8 cellular contexts compared by ENCODE assay signal in the genomic region with DNA sequence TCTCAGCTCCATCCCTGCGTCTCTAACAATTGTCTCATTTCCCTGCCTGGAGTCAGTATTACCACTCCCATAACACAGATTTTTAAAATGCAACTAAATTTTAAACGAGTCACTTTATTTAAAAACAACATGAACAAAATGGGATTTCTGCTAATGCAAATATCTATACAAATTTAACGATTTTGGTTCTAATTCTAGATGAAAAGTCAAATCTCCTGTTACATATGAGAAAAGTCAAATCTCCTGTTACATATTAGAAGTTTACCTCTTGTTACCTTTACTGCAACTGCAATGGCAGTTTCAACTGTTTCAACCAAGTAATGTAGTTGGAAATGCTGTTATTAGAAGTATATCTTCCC. TPM values are rescaled to one million over a fixed set of nuclear protein-coding genes. Genes with fewer than 3 reads are reported as not detected.
A peak's percentile ranks its signal among the peaks of the same experiment; 100 is the strongest.
DNase-seq lines count a peak whose midpoint lies in the region; ATAC-seq and TF ChIP-seq lines count a peak whose summit lies in the region.

No MANE protein-coding gene starts in this region.

- H3K36me3 ChIP-seq in BLaER1 treated with 17β-estradiol and CSF1 and Interleukin-3, amounts not matched to agents 10 nM and 100 nM = peaks cover 9 to 38% (median 23%) of the 10 kb centered on the region in 11 experiments; a peak in 21 of 22 replicates
- no peaks in the 10 kb centered on the region for H3K36me3 ChIP-seq in MM.1S (replicated peaks; ENCODE audit: insufficient read depth, low read length)
- no peaks in the 10 kb centered on the region for H3K36me3 ChIP-seq in neural progenitor cell

- peak overlapping the region; percentile 53 to 75 (median 66) for H3K4me3 ChIP-seq in BLaER1 treated with 17β-estradiol and CSF1 and Interleukin-3, amounts not matched to agents 10 nM and 100 nM
- peak overlapping the region; percentile 75 for H3K4me3 ChIP-seq in MM.1S (ENCODE audit: low read length)
- H3K4me3 ChIP-seq in dorsolateral prefrontal cortex = peak overlapping the region; percentile 29 to 79 (median 67)
- H3K4me3 ChIP-seq in neural progenitor cell = peak overlapping the region; percentile 51

- peak overlapping the region in 10 of 11 experiments; percentile 75 to 96 (median 91); a peak in 20 of 22 replicates for H3K27ac ChIP-seq in BLaER1 treated with 17β-estradiol and CSF1 and Interleukin-3, amounts not matched to agents 10 nM and 100 nM
- H3K27ac ChIP-seq in MM.1S (ENCODE audit: low read length) (no peak overlapping the region), dorsolateral prefrontal cortex (peak overlapping the region in 14 of 59 donors; percentile 14 to 84 (median 54)), neural progenitor cell (no peak overlapping the region)

- no peaks in the 10 kb centered on the region for H3K9me2 ChIP-seq in MM.1S (replicated peaks; ENCODE audit: insufficient read depth, low read length)

- H2AFZ ChIP-seq in MM.1S (ENCODE audit: low read length) = peak overlapping the region; percentile 84
- H2AFZ ChIP-seq in neural progenitor cell (replicated peaks) = no peak overlapping the region

- H3K27ac Mint-ChIP-seq in neural progenitor cell = no peak overlapping the region

- H3F3A ChIP-seq in MM.1S (ENCODE audit: insufficient read depth, low read length) = no peaks in the 10 kb centered on the region
- no peaks in the 10 kb centered on the region for H3F3A ChIP-seq in neural progenitor cell (ENCODE audit: low read depth)

- DNase-seq in MM.1S = no peak
- DNase-seq in dorsolateral prefrontal cortex = no peak
- no peak for DNase-seq in neural progenitor cell (ENCODE audit: low spot score)
- no peak for DNase-seq in NCI-H2171 treated with DMSO at 0.1 percent for 48 hours (lab: John Stamatoyannopoulos, UW)
- DNase-seq in NCI-H510A (lab: John Stamatoyannopoulos, UW) = no peak

- peak overlapping the region in 10 of 11 experiments; percentile 71 to 89 (median 85); a peak in 19 of 22 replicates for H3K9ac ChIP-seq in BLaER1 treated with 17β-estradiol and CSF1 and Interleukin-3, amounts not matched to agents 10 nM and 100 nM
- H3K9ac ChIP-seq in MM.1S (ENCODE audit: low read length) (peak overlapping the region; percentile 76; the same call in 1 of the 2 replicates), neural progenitor cell (no peak overlapping the region)

- peaks cover 17% of the 10 kb centered on the region for H3K36me3 Mint-ChIP-seq in neural progenitor cell

- H3K4me1 ChIP-seq in BLaER1 treated with 17β-estradiol and CSF1 and Interleukin-3, amounts not matched to agents 10 nM and 100 nM = peaks cover 9 to 18% (median 11%) of the 10 kb centered on the region in 10 experiments; a peak in 18 of 20 replicates
- peaks cover 3% of the 10 kb centered on the region for H3K4me1 ChIP-seq in MM.1S (ENCODE audit: low read length)
- no peaks in the 10 kb centered on the region for H3K4me1 ChIP-seq in neural progenitor cell

- peaks cover 47 to 81% (median 76%) of the 10 kb centered on the region in 11 experiments for H3K9me3 ChIP-seq in BLaER1 treated with 17β-estradiol and CSF1 and Interleukin-3, amounts not matched to agents 10 nM and 100 nM (replicated peaks in 1 of 11)
- H3K9me3 ChIP-seq in MM.1S (replicated peaks; ENCODE audit: insufficient read depth, low read length) = no peaks in the 10 kb centered on the region
- no peaks in the 10 kb centered on the region for H3K9me3 ChIP-seq in neural progenitor cell (ENCODE audit: low read depth)

- ATAC-seq in HG03097 (IDR thresholded peaks at IDR 0.05; ENCODE audit: low FRiP score, unreplicated experiment) = no peak
- ATAC-seq in GM21723 (IDR thresholded peaks at IDR 0.05; ENCODE audit: unreplicated experiment) = no peak

- H3K4me1 Mint-ChIP-seq in neural progenitor cell = no peaks in the 10 kb centered on the region

- peak overlapping the region; percentile 70 to 99 (median 83); a peak in 21 of 22 replicates for H3K4me2 ChIP-seq in BLaER1 treated with 17β-estradiol and CSF1 and Interleukin-3, amounts not matched to agents 10 nM and 100 nM
- H3K4me2 ChIP-seq in MM.1S (ENCODE audit: low read depth, low read length) (peak overlapping the region; percentile 82), neural progenitor cell (no peak overlapping the region)

- no peak for TF ChIP-seq CTCF in MM.1S (IDR thresholded peaks at IDR 0.05; ENCODE audit: low read length)
- TF ChIP-seq CTCF in dorsolateral prefrontal cortex (IDR thresholded peaks at IDR 0.05 in 54 of 56, conservative IDR thresholded peaks at IDR 0.05 in 2 of 56; ENCODE audit: low read depth in 1 of 56, partially characterized antibody in 56 of 56) = peak in 11 of 56 donors; percentile 2 to 45 (median 8)
- TF ChIP-seq CTCF in neural progenitor cell (IDR thresholded peaks at IDR 0.05) = no peak

- H3K27me3 ChIP-seq in BLaER1 treated with 17β-estradiol and CSF1 and Interleukin-3, amounts not matched to agents 10 nM and 100 nM = no peaks in the 10 kb centered on the region
- H3K27me3 ChIP-seq in MM.1S (replicated peaks; ENCODE audit: insufficient read depth, low read length) (no peaks in the 10 kb centered on the region), dorsolateral prefrontal cortex (no peaks in the 10 kb centered on the region), neural progenitor cell (no peaks in the 10 kb centered on the region)

- H3K79me2 ChIP-seq in MM.1S (ENCODE audit: low read length) (peaks cover 15% of the 10 kb centered on the region), neural progenitor cell (ENCODE audit: low read depth) (peaks cover 8% of the 10 kb centered on the region)

- H3K27me3 Mint-ChIP-seq in neural progenitor cell (ENCODE audit: insufficient read depth, low read depth) = peaks cover 8% of the 10 kb centered on the region

- H4K20me1 ChIP-seq in BLaER1 treated with 17β-estradiol and CSF1 and Interleukin-3, amounts not matched to agents 10 nM and 100 nM = no peaks in the 10 kb centered on the region
- H4K20me1 ChIP-seq in MM.1S (ENCODE audit: insufficient read depth, low read length) = no peaks in the 10 kb centered on the region
- H4K20me1 ChIP-seq in neural progenitor cell (ENCODE audit: low read depth) = no peaks in the 10 kb centered on the region

- peak overlapping the region; percentile 89 for H3K4me3 Mint-ChIP-seq in neural progenitor cell

- intact Hi-C loops in dorsolateral prefrontal cortex (cut with DNase I) = no loop called here

- peaks cover 29% of the 10 kb centered on the region for H3K9me3 Mint-ChIP-seq in neural progenitor cell

RNA-seq across cellular contexts. Expression of gene RPL39L, which starts 0.6 kb away (rescaled TPM):
- 1 to 10 TPM; 1.7 to 9.9 (median 5.1) TPM for total RNA-seq in dorsolateral prefrontal cortex
- total RNA-seq in neural progenitor cell (ENCODE audit: low replicate concordance) = 49.1 and 52.3 TPM in 2 replicates

RNA-seq across cellular contexts. Expression of gene RTP1, which starts 57.4 kb away (rescaled TPM):
- 1 to 10 TPM in 116 of 120 experiments, under 1 TPM in 4; 0.49 to 6.9 (median 2.6) TPM for total RNA-seq in dorsolateral prefrontal cortex
- total RNA-seq in neural progenitor cell (ENCODE audit: low replicate concordance) = 0.43 TPM in 1 of 2 replicates, not detected in the other

Comparison
In these comparisons a context has a peak if more than half of its experiments do, and no peak if none do; other contexts are left out.
1. H3K27ac ChIP-seq: peak in BLaER1 treated with 17β-estradiol and CSF1 and Interleukin-3, amounts not matched to agents 10 nM and 100 nM (10 of 11); none in MM.1S (single experiment) and neural progenitor cell (single experiment).
2. Peak in every context shown above with its lines, with median percentiles within 50 percentile points of each other: H3K4me3 ChIP-seq.